Comparison of ENCODE assay signal across 8 cellular contexts in the genomic region with DNA sequence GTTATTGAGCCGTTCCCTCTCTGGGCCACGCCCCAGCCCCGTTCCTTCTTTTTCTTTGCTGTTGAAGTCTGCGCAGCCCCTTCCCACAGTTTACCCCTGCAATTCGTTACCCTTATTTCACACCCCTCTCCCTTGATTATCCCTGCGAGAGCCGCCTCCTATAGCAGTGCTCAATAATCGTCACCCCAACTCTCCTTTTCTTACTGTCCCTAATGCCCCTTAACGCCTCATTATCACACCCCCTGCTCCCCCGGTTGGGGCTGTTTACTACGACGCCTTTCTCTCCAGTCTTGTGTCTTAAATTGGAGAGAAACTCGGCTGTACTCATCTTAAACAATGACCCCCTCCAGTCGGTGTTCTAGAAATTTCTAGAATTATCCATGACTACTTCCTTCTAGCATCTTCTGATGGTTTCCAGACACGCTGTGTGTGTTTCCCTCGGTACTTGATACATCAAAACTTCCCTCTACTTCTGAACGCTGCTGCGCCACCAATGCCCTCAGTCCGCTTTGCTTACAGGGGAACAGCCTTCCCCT. TPM values are rescaled to one million over a fixed set of nuclear protein-coding genes. Genes with fewer than 3 reads are reported as not detected.
DNase-seq lines count a peak whose midpoint lies in the region; ATAC-seq, FAIRE-seq and TF ChIP-seq lines count a peak whose summit lies in the region.

No MANE protein-coding gene starts in this region.

- H3K27ac ChIP-seq in AG04450 (ENCODE audit: low read depth, low read length) (peak overlapping the region; percentile 79), HEK293 (ENCODE audit: extremely low read depth, low read depth, low read length) (peak overlapping the region; percentile 97), ascending aorta (peak overlapping the region; percentile 84 to 86), keratinocyte (ENCODE audit: control insufficient read depth, insufficient read depth, low read length) (peak overlapping the region; percentile 53), stomach smooth muscle (ENCODE audit: low read length) (peak overlapping the region; percentile 94)

- no peak for FAIRE-seq in keratinocyte (lab: Jason Lieb, UNC)

- H3K4me3 ChIP-seq in AG04450 (ENCODE audit: low read depth, low read length) (peak overlapping the region; percentile 74), HEK293 (ENCODE audit: low read depth, low read length) (peak overlapping the region; percentile 78), ascending aorta (peak overlapping the region; percentile 92 to 95), keratinocyte (ENCODE audit: control insufficient read depth in 2 of 3, extremely low read depth in 1 of 3, insufficient read depth in 2 of 3, low read depth in 1 of 3, low read length in 3 of 3) (peak overlapping the region; percentile 51 to 75 (median 64)), stomach smooth muscle (ENCODE audit: low read length in 2 of 2) (peak overlapping the region; percentile 69 to 91)

- peaks cover 12% of the 10 kb centered on the region for H3K4me1 ChIP-seq in HEK293 (ENCODE audit: control insufficient read depth, insufficient read depth, low read length)
- H3K4me1 ChIP-seq in ascending aorta = peaks cover 9 to 24% of the 10 kb centered on the region in 2 donors
- peaks cover 38% of the 10 kb centered on the region for H3K4me1 ChIP-seq in keratinocyte (ENCODE audit: control insufficient read depth, extremely low read depth, insufficient read depth, low read length)
- H3K4me1 ChIP-seq in stomach smooth muscle (ENCODE audit: control insufficient read depth, insufficient read depth, low read length) = peaks cover 37% of the 10 kb centered on the region

- peak overlapping the region; percentile 80 for H2AFZ ChIP-seq in keratinocyte (ENCODE audit: control insufficient read depth, low read length)

- intact Hi-C loops in ascending aorta (cut with DNase I) = loop anchor here (5.0 to 10.0 kb wide), 2 partner anchors 598 to 840 kb away; partner anchors contain the start of gene WNK1

- peak overlapping the region; percentile 90 for H3K4me2 ChIP-seq in keratinocyte (ENCODE audit: control insufficient read depth, extremely low read depth, insufficient read depth, low read depth, low read length)

- H4K20me1 ChIP-seq in keratinocyte (ENCODE audit: control insufficient read depth, extremely low read depth, insufficient read depth, low read length) = peaks cover 9% of the 10 kb centered on the region

- POLR2A ChIA-PET in AG04450 (lab: Yijun Ruan, JAX) = interaction anchor here (0.7 kb wide), 1 partner anchor 844 kb away, joined by 3 read pairs; no protein-coding TSS in a partner anchor
- POLR2A ChIA-PET in HEK293 (lab: Yijun Ruan, JAX) = interaction anchor here (0.6 kb wide), 1 partner anchor 151 kb away, joined by 5 read pairs; no protein-coding TSS in a partner anchor

- peaks cover 0 to 6% of the 10 kb centered on the region in 2 experiments; a peak in 1 of 3 replicates for H3K36me3 ChIP-seq in HEK293 (ENCODE audit: control insufficient read depth in 2 of 2, insufficient read depth in 1 of 2, low read length in 2 of 2)
- H3K36me3 ChIP-seq in ascending aorta = no peaks in the 10 kb centered on the region
- no peaks in the 10 kb centered on the region for H3K36me3 ChIP-seq in keratinocyte (ENCODE audit: control insufficient read depth in 2 of 2, extremely low read depth in 1 of 2, insufficient read depth in 2 of 2, low read length in 2 of 2)
- no peaks in the 10 kb centered on the region for H3K36me3 ChIP-seq in stomach smooth muscle (ENCODE audit: control insufficient read depth in 2 of 2, insufficient read depth in 2 of 2, low read length in 2 of 2)

- dilution Hi-C loops in keratinocyte (cut with MboI; ENCODE audit: extremely low pct_ligation_motif_present, low sequenced_read_pairs) = no loop called here

- peaks cover 3% of the 10 kb centered on the region for H3K9me1 ChIP-seq in keratinocyte (ENCODE audit: control insufficient read depth, extremely low read depth, insufficient read depth, low read length)

- CTCF ChIA-PET in AG04450 (lab: Charles Lee) (interaction anchor here (0.8 kb wide), 1 partner anchor 477 kb away, joined by 3 read pairs; no protein-coding TSS in a partner anchor), HEK293 (lab: Yijun Ruan, JAX) (interaction anchor here (0.5 to 1.1 kb wide), 2 partner anchors 11 to 440 kb away, joined by 3 read pairs; no protein-coding TSS in a partner anchor)

- DNase-seq in AG04450 (ENCODE audit: low read depth, low spot score) (no peak), ascending aorta (ENCODE audit: low spot score in 2 of 2) (no peak), keratinocyte (ENCODE audit: low read depth, low spot score) (no peak), NCI-H1694 (lab: John Stamatoyannopoulos, UW) (no peak)

- peaks cover 28% of the 10 kb centered on the region for H3K79me2 ChIP-seq in keratinocyte (ENCODE audit: control insufficient read depth, insufficient read depth, low read length)

- no peak for ATAC-seq in HG03135 (IDR thresholded peaks at IDR 0.05; ENCODE audit: unreplicated experiment)
- ATAC-seq in GM19328 (IDR thresholded peaks at IDR 0.05; ENCODE audit: unreplicated experiment) = no peak

- no peaks in the 10 kb centered on the region for H3K27me3 ChIP-seq in AG04450 (ENCODE audit: control insufficient read depth, insufficient read depth, low read length)
- no peaks in the 10 kb centered on the region for H3K27me3 ChIP-seq in ascending aorta
- H3K27me3 ChIP-seq in keratinocyte (ENCODE audit: control insufficient read depth, extremely low read depth, insufficient read depth, low read length) = no peaks in the 10 kb centered on the region
- no peaks in the 10 kb centered on the region for H3K27me3 ChIP-seq in stomach smooth muscle (ENCODE audit: control insufficient read depth in 1 of 2, insufficient read depth in 2 of 2, low read length in 2 of 2)

- peak overlapping the region; percentile 72 for H3K9ac ChIP-seq in keratinocyte (ENCODE audit: control insufficient read depth, extremely low read depth, insufficient read depth, low read length)
- peak overlapping the region; percentile 65 to 92 for H3K9ac ChIP-seq in stomach smooth muscle (ENCODE audit: low read length in 2 of 2)

- TF ChIP-seq CTCF in AG04450 (IDR thresholded peaks at IDR 0.05; ENCODE audit: low read depth, low read length) = no peak
- peak; percentile 66; the same call in 1 of the 2 replicates for TF ChIP-seq CTCF in HEK293 (tag by site-specific recombination; IDR thresholded peaks at IDR 0.05)
- no peak for TF ChIP-seq CTCF in ascending aorta (IDR thresholded peaks at IDR 0.05)
- no peak for TF ChIP-seq CTCF in keratinocyte (optimal IDR thresholded peaks at IDR 0.05 in 1 of 3, IDR thresholded peaks at IDR 0.05 in 1 of 3, conservative IDR thresholded peaks at IDR 0.05 in 1 of 3; ENCODE audit: extremely low read depth in 1 of 3, insufficient read depth in 2 of 3, low read length in 3 of 3)

- H3K9me3 ChIP-seq in AG04450 (ENCODE audit: control insufficient read depth, insufficient read depth, low read length) = no peaks in the 10 kb centered on the region
- no peaks in the 10 kb centered on the region for H3K9me3 ChIP-seq in HEK293 (ENCODE audit: control insufficient read depth, insufficient read depth, low read depth, low read length)
- no peaks in the 10 kb centered on the region for H3K9me3 ChIP-seq in ascending aorta
- no peaks in the 10 kb centered on the region for H3K9me3 ChIP-seq in keratinocyte (ENCODE audit: control insufficient read depth, low read depth, low read length)
- H3K9me3 ChIP-seq in stomach smooth muscle (ENCODE audit: control insufficient read depth in 2 of 2, low read length in 2 of 2) = no peaks in the 10 kb centered on the region

TF ChIP-seq in HEK293, 187 proteins besides CTCF, POLR2A, EP300 and RAD21 (continues in another document):
- 0 out of 2 replicates have a peak, but pooled peaks have one; percentile 43 for TF ChIP-seq ZBTB49 (tag by site-specific recombination; IDR thresholded peaks at IDR 0.05; ENCODE audit: low read depth)
- TF ChIP-seq ZNF2 (tag by site-specific recombination; IDR thresholded peaks at IDR 0.05) = peak; percentile 40; the same call in 1 of the 2 replicates

RNA-seq across cellular contexts. Expression of gene FBXL14, which starts 0.7 kb away (rescaled TPM):
- 3.2 and 4.8 TPM in 2 replicates for polyA plus RNA-seq in AG04450 (2011; rRNA removed)
- polyA minus RNA-seq in AG04450 (2011; rRNA and poly(A)+ RNA removed) = 7.8 and 7.9 TPM in 2 replicates
- total RNA-seq in ascending aorta = 14.7 TPM
- polyA plus RNA-seq in keratinocyte = 1.8 to 3.0 TPM (median 2.1 TPM) in 3 replicates
- polyA plus RNA-seq in keratinocyte (2011; ENCODE audit: low read depth) = 2.0 TPM
- 1.4 and 2.4 TPM in 2 replicates for polyA plus RNA-seq in keratinocyte (2011; cell fraction: cytosol; rRNA removed)
- 1.6 and 1.7 TPM in 2 replicates for polyA plus RNA-seq in keratinocyte (2011; cell fraction: nucleus; rRNA removed)
- polyA plus RNA-seq in keratinocyte (2012; ENCODE audit: low replicate concordance) = 2.3 and 3.0 TPM in 2 replicates
- 3.6 to 8.7 TPM (median 4.6 TPM) in 3 replicates for polyA minus RNA-seq in keratinocyte
- 7.9 TPM for polyA minus RNA-seq in keratinocyte (2011; cell fraction: cytosol; rRNA and poly(A)+ RNA removed)
- polyA minus RNA-seq in keratinocyte (2011; cell fraction: nucleus; rRNA and poly(A)+ RNA removed) = 2.3 and 2.6 TPM in 2 replicates

RNA-seq across cellular contexts. Expression of gene WNT5B, which starts 33.9 kb away (rescaled TPM):
- polyA plus RNA-seq in AG04450 (2011; rRNA removed) (22.2 and 25.2 TPM in 2 replicates), keratinocyte (11.9 to 27.8 TPM (median 12.3 TPM) in 3 replicates)
- polyA minus RNA-seq in AG04450 (2011; rRNA and poly(A)+ RNA removed) = 24.5 and 31.0 TPM in 2 replicates
- total RNA-seq in ascending aorta = 0.53 TPM
- polyA plus RNA-seq in keratinocyte (2011; ENCODE audit: low read depth) = 3.8 TPM
- polyA plus RNA-seq in keratinocyte (2011; cell fraction: cytosol; rRNA removed) = 9.2 and 13.1 TPM in 2 replicates
- 24.7 and 30.9 TPM in 2 replicates for polyA plus RNA-seq in keratinocyte (2011; cell fraction: nucleus; rRNA removed)
- 5.4 and 32.2 TPM in 2 replicates for polyA plus RNA-seq in keratinocyte (2012; ENCODE audit: low replicate concordance)
- polyA minus RNA-seq in keratinocyte = 14.2 to 51.2 TPM (median 17.0 TPM) in 3 replicates
- polyA minus RNA-seq in keratinocyte (2011; cell fraction: cytosol; rRNA and poly(A)+ RNA removed) = 18.2 TPM
- polyA minus RNA-seq in keratinocyte (2011; cell fraction: nucleus; rRNA and poly(A)+ RNA removed) = 21.0 and 28.8 TPM in 2 replicates
